Comparison of ENCODE assay signal across 14 cellular contexts in genomic region chr6:168637853-168638252, GRCh38.
"Had no signal": no experiment of that assay in that cellular context is flagged by ENCODE, and none has a peak within 500 bp of the region (broad histone marks: within the 10 kb centered on the region; RNA-seq: fewer than 3 reads in every experiment).

No MANE protein-coding gene starts in this region.

- H3K27ac ChIP-seq: lower lobe of right lung had no signal

- ATAC-seq: activated CD4-positive, CD25-positive, alpha-beta regulatory T cell treated with anti-CD3 and anti-CD28 coated beads, Interleukin-2, amount 50 U/mL, for 24 hours; effector memory CD8-positive, alpha-beta T cell; lower lobe of right lung; stimulated activated naive CD8-positive, alpha-beta T cell treated with anti-CD3 and anti-CD28 coated beads, Interleukin-15, Interleukin-2, amounts not matched to agents 100 U/mL and 50 U/mL, for 24 hours had no signal

- H3K27ac Mint-ChIP-seq: activated naive CD8-positive, alpha-beta T cell; effector memory CD8-positive, alpha-beta T cell; T-helper 1 cell treated with Interleukin-12 subunit alpha and Interleukin-12 subunit beta and Interleukin-4 antibody, amounts not matched to agents 30 μg/mL and 1 μg/mL, for 36 hours had no signal

- DNase-seq: activated CD4-positive, alpha-beta T cell treated with anti-CD3 and anti-CD28 coated beads, Interleukin-2, amount 50 U/mL, for 1 hour; activated CD8-positive, alpha-beta memory T cell treated with anti-CD3 and anti-CD28 coated beads for 24 hours; effector memory CD8-positive, alpha-beta T cell; foreskin fibroblast; left cardiac atrium; lower lobe of right lung; midbrain; retina; stimulated activated CD4-positive, alpha-beta T cell treated with anti-CD3 and anti-CD28 coated beads, Interleukin-2, amount 100 ng/mL, for 24 hours; stimulated activated naive CD8-positive, alpha-beta T cell treated with anti-CD3 and anti-CD28 coated beads, Interleukin-15, Interleukin-2, amounts not matched to agents 100 U/mL and 50 U/mL, for 24 hours had no signal

- H3K4me3 Mint-ChIP-seq: activated naive CD8-positive, alpha-beta T cell; effector memory CD8-positive, alpha-beta T cell; neural crest cell; T-helper 1 cell treated with Interleukin-12 subunit alpha and Interleukin-12 subunit beta and Interleukin-4 antibody, amounts not matched to agents 30 μg/mL and 1 μg/mL, for 36 hours had no signal

- H3K27me3 Mint-ChIP-seq: activated naive CD8-positive, alpha-beta T cell had no signal

- H3K36me3 Mint-ChIP-seq: activated naive CD8-positive, alpha-beta T cell had no signal
